27 cellular contexts compared by ENCODE assay signal in the genomic region with DNA sequence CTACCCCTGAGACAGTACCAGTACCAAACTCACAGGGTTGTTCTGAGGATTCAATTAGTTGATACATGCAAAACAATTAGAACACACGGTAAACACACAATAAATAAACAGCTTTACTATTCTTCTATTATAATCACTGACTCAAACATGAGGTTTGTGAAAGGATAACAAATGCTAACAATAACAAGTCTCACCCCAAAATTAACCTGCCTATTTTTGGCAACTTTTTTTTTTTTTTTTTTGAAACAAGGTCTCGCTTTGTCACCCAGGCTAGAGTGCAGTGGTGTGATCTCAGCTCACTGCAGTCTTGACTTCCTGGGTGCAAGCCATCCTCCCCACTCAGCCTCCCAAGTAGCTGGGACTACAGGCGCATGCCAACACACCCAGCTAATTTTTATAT.
"Had no signal": no experiment of that assay in that cellular context is flagged by ENCODE, and none has a peak within 500 bp of the region (broad histone marks: within the 10 kb centered on the region; RNA-seq: fewer than 3 reads in every experiment).

No MANE protein-coding gene starts in this region.

- ATAC-seq: left colon; left lung; lower lobe of right lung; naive thymus-derived CD8-positive, alpha-beta T cell; right cardiac atrium; sciatic nerve; stimulated activated naive B cell treated with anti-CD40 and anti-IgM and Interleukin-4, amounts not matched to agents 10 μg/mL and 1 μg/mL and 100 μg/mL, for 72 hours; stimulated activated naive CD8-positive, alpha-beta T cell treated with anti-CD3 and anti-CD28 coated beads, Interleukin-15, Interleukin-2, amounts not matched to agents 100 U/mL and 50 U/mL, for 24 hours; upper lobe of right lung had no signal

- DNase-seq: hypothalamus; immature natural killer cell; kidney; left colon; left lung; lower lobe of right lung; mammary epithelial cell; mesenchymal stem cell; naive thymus-derived CD8-positive, alpha-beta T cell; ovary; retina; right cardiac atrium; stimulated activated CD4-positive, alpha-beta T cell treated with anti-CD3 and anti-CD28 coated beads, Interleukin-12 subunit alpha, Interleukin-12 subunit beta, amount 100 ng/mL, for 4 hours; stimulated activated CD4-positive, alpha-beta T cell treated with anti-CD3 and anti-CD28 coated beads, Interleukin-15, amount 100 ng/mL, for 24 hours; stimulated activated CD4-positive, alpha-beta T cell treated with anti-CD3 and anti-CD28 coated beads, Interleukin-2, amount 100 ng/mL, for 24 hours; stimulated activated CD4-positive, alpha-beta T cell treated with anti-CD3 and anti-CD28 coated beads, Interleukin-4, amount 100 ng/mL, for 1 hour; stimulated activated naive B cell treated with anti-CD40 and anti-IgM and Interleukin-4, amounts not matched to agents 10 μg/mL and 1 μg/mL and 100 μg/mL, for 72 hours; stimulated activated naive CD8-positive, alpha-beta T cell treated with anti-CD3 and anti-CD28 coated beads, Interleukin-15, Interleukin-2, amounts not matched to agents 100 U/mL and 50 U/mL, for 24 hours; stomach; testis; thyroid gland; transverse colon; upper lobe of right lung; uterus had no signal

- H3K9me3 ChIP-seq: left lung, lower lobe of right lung, ovary, stomach, testis, thyroid gland, transverse colon, upper lobe of right lung, uterus had no signal

- H3K4me3 Mint-ChIP-seq: immature natural killer cell; naive thymus-derived CD8-positive, alpha-beta T cell; stimulated activated naive B cell treated with anti-CD40 and anti-IgM and Interleukin-4, amounts not matched to agents 10 μg/mL and 1 μg/mL and 100 μg/mL, for 72 hours had no signal

- H3K27ac Mint-ChIP-seq: naive thymus-derived CD8-positive, alpha-beta T cell; progenitor cell of endocrine pancreas; stimulated activated naive B cell treated with anti-CD40 and anti-IgM and Interleukin-4, amounts not matched to agents 10 μg/mL and 1 μg/mL and 100 μg/mL, for 72 hours had no signal

- H3K27ac ChIP-seq: left lung, lower lobe of right lung, ovary, skin epidermis, stomach, testis, thyroid gland, transverse colon, upper lobe of right lung, uterus had no signal

- H3K4me1 ChIP-seq: uterus had no signal

- H3K9me3 Mint-ChIP-seq: immature natural killer cell; naive thymus-derived CD8-positive, alpha-beta T cell; stimulated activated naive B cell treated with anti-CD40 and anti-IgM and Interleukin-4, amounts not matched to agents 10 μg/mL and 1 μg/mL and 100 μg/mL, for 72 hours had no signal

- H3K4me3 ChIP-seq: left lung, lower lobe of right lung, ovary, skin epidermis, stomach, testis, thyroid gland, transverse colon, upper lobe of right lung, uterus had no signal

- H3K27me3 Mint-ChIP-seq: naive thymus-derived CD8-positive, alpha-beta T cell; progenitor cell of endocrine pancreas; stimulated activated naive B cell treated with anti-CD40 and anti-IgM and Interleukin-4, amounts not matched to agents 10 μg/mL and 1 μg/mL and 100 μg/mL, for 72 hours had no signal

- H3K36me3 Mint-ChIP-seq: immature natural killer cell had no signal

- H3K36me3 ChIP-seq: left lung, lower lobe of right lung, ovary, stomach, thyroid gland, transverse colon, upper lobe of right lung, uterus had no signal

- H3K27me3 ChIP-seq: left lung, ovary, stomach, testis, thyroid gland, transverse colon, upper lobe of right lung, uterus had no signal
